ENCODE assay signal across 8 cellular contexts in genomic region chr18:48947583-48947982, GRCh38. TPM values are rescaled to one million over a fixed set of nuclear protein-coding genes. Genes with fewer than 3 reads are reported as not detected.
DNase-seq lines count a peak whose midpoint lies in the region; ATAC-seq and TF ChIP-seq lines count a peak whose summit lies in the region.

No MANE protein-coding gene starts in this region.

- H3K4me1 ChIP-seq in HEK293 (ENCODE audit: control insufficient read depth, insufficient read depth, low read length) (peaks cover 44% of the 10 kb centered on the region), right atrium auricular region (peaks cover 0 to 57% of the 10 kb centered on the region in 2 donors)

- DNase-seq in right atrium auricular region (ENCODE audit: low spot score) (no peak), skeletal muscle cell (ENCODE audit: low read depth) (no peak), NCI-H510A (lab: John Stamatoyannopoulos, UW) (no peak), germinal center (ENCODE audit: low spot score) (no peak)
- DNase-seq in effector CD4-positive, alpha-beta T cell, result no peak

- TF ChIP-seq CTCF in HEK293 (tag by site-specific recombination; IDR thresholded peaks at IDR 0.05), result no peak
- no peak for TF ChIP-seq CTCF in WI38 (IDR thresholded peaks at IDR 0.05; ENCODE audit: low read depth, low read length)
- TF ChIP-seq CTCF in right atrium auricular region (IDR thresholded peaks at IDR 0.05), result no peak

- H3K9me3 ChIP-seq in HEK293 (ENCODE audit: control insufficient read depth, insufficient read depth, low read depth, low read length), result no peaks in the 10 kb centered on the region
- no peaks in the 10 kb centered on the region for H3K9me3 ChIP-seq in right atrium auricular region

- no peaks in the 10 kb centered on the region for H3K27me3 ChIP-seq in right atrium auricular region

- POLR2A ChIA-PET in HEK293 (lab: Yijun Ruan, JAX), result interaction anchor here (0.6 to 12.3 kb wide), 13 partner anchors 10 to 290 kb away, joined by 3 to 252 read pairs (median 5); no protein-coding TSS in a partner anchor

- CTCF ChIA-PET in HEK293 (lab: Yijun Ruan, JAX), result interaction anchor here (0.6 to 2.2 kb wide), 13 partner anchors 26 to 480 kb away, joined by 3 to 12 read pairs (median 4); no protein-coding TSS in a partner anchor

- ATAC-seq in HG02970 (IDR thresholded peaks at IDR 0.05; ENCODE audit: low FRiP score, unreplicated experiment), result no peak

- peak overlapping the region; percentile 100 for H3K27ac ChIP-seq in HEK293 (ENCODE audit: extremely low read depth, low read depth, low read length)
- H3K27ac ChIP-seq in right atrium auricular region, result peak overlapping the region; percentile 98 to 99

- peak overlapping the region; percentile 91 for H3K4me3 ChIP-seq in HEK293 (ENCODE audit: low read depth, low read length)
- H3K4me3 ChIP-seq in WI38 (ENCODE audit: low read depth, low read length), result peak overlapping the region; percentile 86
- peak overlapping the region; percentile 73 to 97 for H3K4me3 ChIP-seq in right atrium auricular region
- peak overlapping the region; percentile 75 for H3K4me3 ChIP-seq in skeletal muscle cell (ENCODE audit: low read depth, low read length)

- peaks cover 4 to 66% of the 10 kb centered on the region in 2 experiments; a peak in 2 of 3 replicates for H3K36me3 ChIP-seq in HEK293 (ENCODE audit: control insufficient read depth in 2 of 2, insufficient read depth in 1 of 2, low read length in 2 of 2)
- H3K36me3 ChIP-seq in right atrium auricular region, result peaks cover 5% of the 10 kb centered on the region

TF ChIP-seq in HEK293, 187 proteins besides CTCF, POLR2A, EP300 and RAD21:
- peak; percentile 35; the same call in 1 of the 2 replicates for TF ChIP-seq ZBTB8A (tag by site-specific recombination; IDR thresholded peaks at IDR 0.05)
- TF ChIP-seq GLIS1 (tag by site-specific recombination; IDR thresholded peaks at IDR 0.05), result no peak
- 0 out of 2 replicates have a peak, but pooled peaks have one; percentile 37 for TF ChIP-seq OSR2 (tag by site-specific recombination; IDR thresholded peaks at IDR 0.05)
- TF ChIP-seq SP7 (tag by site-specific recombination; IDR thresholded peaks at IDR 0.05), result no peak
- TF ChIP-seq, protein P1, sequence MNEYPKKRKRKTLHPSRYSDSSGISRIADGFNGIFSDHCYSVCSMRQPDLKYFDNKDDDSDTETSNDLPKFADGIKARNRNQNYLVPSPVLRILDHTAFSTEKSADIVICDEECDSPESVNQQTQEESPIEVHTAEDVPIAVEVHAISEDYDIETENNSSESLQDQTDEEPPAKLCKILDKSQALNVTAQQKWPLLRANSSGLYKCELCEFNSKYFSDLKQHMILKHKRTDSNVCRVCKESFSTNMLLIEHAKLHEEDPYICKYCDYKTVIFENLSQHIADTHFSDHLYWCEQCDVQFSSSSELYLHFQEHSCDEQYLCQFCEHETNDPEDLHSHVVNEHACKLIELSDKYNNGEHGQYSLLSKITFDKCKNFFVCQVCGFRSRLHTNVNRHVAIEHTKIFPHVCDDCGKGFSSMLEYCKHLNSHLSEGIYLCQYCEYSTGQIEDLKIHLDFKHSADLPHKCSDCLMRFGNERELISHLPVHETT (tag by site-specific recombination; IDR thresholded peaks at IDR 0.05), result no peak
- TF ChIP-seq ZNF529 (tag by site-specific recombination; IDR thresholded peaks at IDR 0.05; ENCODE audit: insufficient replicate concordance), result no peak
- no peak for TF ChIP-seq KLF16 (tag by site-specific recombination; IDR thresholded peaks at IDR 0.05)
- TF ChIP-seq BCL11A (tag by site-specific recombination; IDR thresholded peaks at IDR 0.05; ENCODE audit: low read depth), result no peak
- no peak for TF ChIP-seq ZNF292 (tag by site-specific recombination; IDR thresholded peaks at IDR 0.05; ENCODE audit: borderline replicate concordance, low read depth)

RNA-seq across cellular contexts. Expression of gene SMAD7, which starts 3.2 kb away (rescaled TPM):
- 10 to 100 TPM; 55.1 to 98.1 TPM for total RNA-seq in right atrium auricular region
